ENCODE assay signal across 1 cellular context in genomic region chr1:182200025-182200814, GRCh38.
TF ChIP-seq lines count a peak whose summit lies in the region.

No MANE protein-coding gene starts in this region.

TF ChIP-seq in K562, 482 proteins besides CTCF, POLR2A, EP300 and RAD21 (continued from another document and continues in another):
- TF ChIP-seq DEAF1 (CRISPR knock-in tag; IDR thresholded peaks at IDR 0.05) (peak; percentile 46; the same call in 1 of the 2 replicates), SIN3B (IDR thresholded peaks at IDR 0.05; ENCODE audit: low read depth) (no peak), ZNF175 (CRISPR knock-in tag; IDR thresholded peaks at IDR 0.05; ENCODE audit: low read depth) (no peak), ZZZ3 (IDR thresholded peaks at IDR 0.05) (no peak), SOX6 (IDR thresholded peaks at IDR 0.05) (peak; percentile 95), ZNF277 (CRISPR knock-in tag; IDR thresholded peaks at IDR 0.05; ENCODE audit: borderline replicate concordance) (no peak), HNRNPLL (IDR thresholded peaks at IDR 0.05; ENCODE audit: low read depth, low read length, poor library complexity, severe bottlenecking) (no peak), HEY1 (CRISPR knock-in tag; IDR thresholded peaks at IDR 0.05; ENCODE audit: borderline replicate concordance) (no peak), RB1 (IDR thresholded peaks at IDR 0.05; ENCODE audit: low read depth) (no peak), ZBTB1 (CRISPR knock-in tag; IDR thresholded peaks at IDR 0.05; ENCODE audit: borderline replicate concordance, low read depth) (no peak), CUX1 (CRISPR knock-in tag; IDR thresholded peaks at IDR 0.05) (no peak), USF1 (CRISPR knock-in tag; IDR thresholded peaks at IDR 0.05) (no peak), HMGN3 (IDR thresholded peaks at IDR 0.05; ENCODE audit: borderline replicate concordance, extremely low read depth, insufficient read length, low read depth, low read length) (peak; percentile 60), OTX1 (CRISPR knock-in tag; IDR thresholded peaks at IDR 0.05) (no peak), RFX7 (CRISPR knock-in tag; IDR thresholded peaks at IDR 0.05) (no peak), NFRKB (IDR thresholded peaks at IDR 0.05; ENCODE audit: low read depth) (no peak), ERF (CRISPR knock-in tag; IDR thresholded peaks at IDR 0.05) (no peak), ZFP36 (IDR thresholded peaks at IDR 0.05; ENCODE audit: low read depth, low read length, partially characterized antibody) (no peak), ZC3H4 (CRISPR knock-in tag; IDR thresholded peaks at IDR 0.05; ENCODE audit: borderline replicate concordance) (no peak), FUS (optimal IDR thresholded peaks at IDR 0.05; ENCODE audit: low read depth, low read length) (no peak), ZNF655 (CRISPR knock-in tag; IDR thresholded peaks at IDR 0.05) (no peak), ZNF395 (CRISPR knock-in tag; IDR thresholded peaks at IDR 0.05) (peak; percentile 61; the same call in 1 of the 2 replicates), TCF7L2 (IDR thresholded peaks at IDR 0.05; ENCODE audit: low read depth, low read length) (no peak), ZNF766 (CRISPR knock-in tag; conservative IDR thresholded peaks at IDR 0.05) (peak; percentile 90), NONO (IDR thresholded peaks at IDR 0.05; ENCODE audit: low read depth in 2 of 2, low read length in 1 of 2) (no peak), TAF1 (IDR thresholded peaks at IDR 0.05; ENCODE audit: control insufficient read depth, extremely low read depth, insufficient read depth, low read length, severe bottlenecking) (no peak), XRCC3 (IDR thresholded peaks at IDR 0.05) (no peak), PHF8 (IDR thresholded peaks at IDR 0.05; ENCODE audit: borderline replicate concordance, low read length) (no peak), ARID4B (CRISPR knock-in tag; IDR thresholded peaks at IDR 0.05) (no peak), ZNF644 (tag; IDR thresholded peaks at IDR 0.05; ENCODE audit: low read depth) (peak; percentile 65; the same call in 1 of the 2 replicates), ZNF280A (IDR thresholded peaks at IDR 0.05; ENCODE audit: low read depth, partially characterized antibody) (no peak), ZNF274 (IDR thresholded peaks at IDR 0.05; ENCODE audit: borderline replicate concordance, low read depth, low read length) (no peak), ZSCAN29 (IDR thresholded peaks at IDR 0.05) (no peak), ZBTB33 (CRISPR knock-in tag; IDR thresholded peaks at IDR 0.05) (no peak)
- TF ChIP-seq, protein P1, sequence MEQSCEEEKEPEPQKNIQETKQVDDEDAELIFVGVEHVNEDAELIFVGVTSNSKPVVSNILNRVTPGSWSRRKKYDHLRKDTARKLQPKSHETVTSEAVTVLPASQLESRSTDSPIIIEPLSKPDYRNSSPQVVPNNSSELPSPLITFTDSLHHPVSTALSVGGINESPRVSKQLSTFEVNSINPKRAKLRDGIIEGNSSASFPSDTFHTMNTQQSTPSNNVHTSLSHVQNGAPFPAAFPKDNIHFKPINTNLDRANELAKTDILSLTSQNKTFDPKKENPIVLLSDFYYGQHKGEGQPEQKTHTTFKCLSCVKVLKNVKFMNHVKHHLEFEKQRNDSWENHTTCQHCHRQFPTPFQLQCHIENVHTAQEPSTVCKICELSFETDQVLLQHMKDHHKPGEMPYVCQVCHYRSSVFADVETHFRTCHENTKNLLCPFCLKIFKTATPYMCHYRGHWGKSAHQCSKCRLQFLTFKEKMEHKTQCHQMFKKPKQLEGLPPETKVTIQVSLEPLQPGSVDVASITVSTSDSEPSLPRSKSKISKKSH (CRISPR knock-in tag; IDR thresholded peaks at IDR 0.05), result no peak
